In the genomic region with DNA sequence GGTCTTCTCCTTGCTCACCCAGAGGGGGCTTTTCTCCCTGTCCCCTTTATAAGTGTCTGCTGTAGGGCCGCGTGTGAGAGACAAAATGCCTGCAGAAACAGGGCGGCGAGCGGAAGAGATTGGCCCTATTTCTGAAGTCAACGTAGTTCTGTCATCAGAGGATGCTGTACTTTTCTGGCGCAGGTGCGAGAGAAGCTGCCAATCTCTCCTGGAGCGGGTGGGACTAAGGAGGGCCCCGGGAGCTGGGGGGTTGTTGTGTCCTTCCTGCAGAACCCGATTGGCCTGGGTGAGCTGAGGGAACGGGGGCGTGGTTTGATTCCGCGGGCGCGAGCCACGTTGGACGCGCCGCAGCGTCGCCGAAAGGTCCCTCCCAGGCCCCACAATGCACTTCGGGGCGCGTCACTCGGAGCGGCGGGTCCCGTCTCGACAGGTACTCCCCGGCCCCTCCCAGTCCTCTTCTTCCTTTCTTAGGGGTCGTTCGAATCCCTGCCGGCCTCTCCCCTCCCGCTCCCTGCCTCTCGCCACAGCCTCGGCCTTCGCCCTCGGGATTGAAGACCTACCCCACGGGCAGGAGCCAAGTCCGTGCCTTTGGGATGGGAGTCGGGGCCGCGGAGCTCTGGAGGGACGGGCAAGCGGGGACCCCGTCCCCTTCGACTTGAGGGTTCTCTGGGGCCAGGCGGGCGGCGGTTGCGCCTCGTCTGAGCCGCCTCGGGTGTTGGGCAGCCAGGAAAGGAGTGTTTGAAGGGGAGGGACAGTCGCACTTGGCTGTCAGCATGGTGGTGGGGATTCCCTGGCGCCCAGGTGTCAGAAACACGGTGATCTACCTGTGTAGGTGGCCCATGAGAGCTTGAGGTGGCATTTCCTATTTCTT, we compare ENCODE assay signal across 8 cellular contexts. TPM values are rescaled to one million over a fixed set of nuclear protein-coding genes. Genes with fewer than 3 reads are reported as not detected.
DNase-seq lines count a peak whose midpoint lies in the region; ATAC-seq and TF ChIP-seq lines count a peak whose summit lies in the region.

A gene with protein sequence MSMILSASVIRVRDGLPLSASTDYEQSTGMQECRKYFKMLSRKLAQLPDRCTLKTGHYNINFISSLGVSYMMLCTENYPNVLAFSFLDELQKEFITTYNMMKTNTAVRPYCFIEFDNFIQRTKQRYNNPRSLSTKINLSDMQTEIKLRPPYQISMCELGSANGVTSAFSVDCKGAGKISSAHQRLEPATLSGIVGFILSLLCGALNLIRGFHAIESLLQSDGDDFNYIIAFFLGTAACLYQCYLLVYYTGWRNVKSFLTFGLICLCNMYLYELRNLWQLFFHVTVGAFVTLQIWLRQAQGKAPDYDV (plus strand): TSS at position 387 of the 871 bp plus-strand sequence. CDS start 7,275 bp downstream, outside the sequence.

- TF ChIP-seq CTCF in GM13976 (IDR thresholded peaks at IDR 0.05; ENCODE audit: borderline replicate concordance, control extremely low read depth, extremely low read depth, insufficient read depth, missing control alignments) (no peak), left ventricle myocardium inferior (IDR thresholded peaks at IDR 0.05; ENCODE audit: borderline replicate concordance) (no peak), prostate gland (IDR thresholded peaks at IDR 0.05) (no peak)

- in situ Hi-C loops in GM13976 (cut with MboI; ENCODE audit: low sequenced_read_pairs, unreplicated experiment): no loop called here

- intact Hi-C loops in T-helper 1 cell treated with Interleukin-12 subunit alpha and Interleukin-12 subunit beta and Interleukin-4 antibody, amounts not matched to agents 30 ng/mL and 1 ng/mL, for 36 hours (cut with micrococcal nuclease): loop anchor here (1.0 to 10.0 kb wide), 12 partner anchors 135 to 1655 kb away; a partner anchor contains a TSS
- intact Hi-C loops in left ventricle myocardium inferior (cut with micrococcal nuclease): no loop called here
- intact Hi-C loops in prostate gland (cut with DNase I): no loop called here

- peak; percentile 75 for TF ChIP-seq POLR2A in prostate gland (IDR thresholded peaks at IDR 0.05)

- H3K4me1 ChIP-seq in left ventricle myocardium inferior: peaks cover 23% of the 10 kb centered on the region
- no peaks in the 10 kb centered on the region for H3K4me1 ChIP-seq in prostate gland (replicated peaks)
- H3K4me1 ChIP-seq in urinary bladder (ENCODE audit: insufficient read depth): no peaks in the 10 kb centered on the region

- H3K27me3 ChIP-seq in left ventricle myocardium inferior (ENCODE audit: low read depth) (no peaks in the 10 kb centered on the region), prostate gland (replicated peaks; ENCODE audit: insufficient read depth) (no peaks in the 10 kb centered on the region)

- peak; percentile 97 for ATAC-seq in HG02870 (IDR thresholded peaks at IDR 0.05; ENCODE audit: unreplicated experiment)

- H3K4me3 ChIP-seq in left ventricle myocardium inferior (peak within 1 kb of the TSS; percentile 97), prostate gland (peak within 1 kb of the TSS; percentile 83 to 94), urinary bladder (ENCODE audit: low read depth, low read length) (peak within 1 kb of the TSS; percentile 56)

- H3K27ac ChIP-seq in left ventricle myocardium inferior (replicated peaks) (peak within 1 kb of the TSS; percentile 84), prostate gland (peak within 1 kb of the TSS; percentile 90), urinary bladder (ENCODE audit: low read depth) (peak within 1 kb of the TSS; percentile 78)

- no peaks in the 10 kb centered on the region for H3K9me3 ChIP-seq in left ventricle myocardium inferior (replicated peaks)
- H3K9me3 ChIP-seq in prostate gland: no peaks in the 10 kb centered on the region

- WGBS in prostate gland: under 1% methylated on average over 45 of the region's 60 CpGs
- under 1% methylated on average over 60 of the region's 60 CpGs for WGBS in urinary bladder

- peak; percentile 95 for DNase-seq in GM13976 (ENCODE audit: low spot score)
- DNase-seq in NCI-H146 treated with DMSO at 0.1 percent for 48 hours (lab: John Stamatoyannopoulos, UW; ENCODE audit: unreplicated experiment): peak; percentile 99
- DNase-seq in amniotic stem cell (lab: John Stamatoyannopoulos, UW): peak; percentile 79
- DNase-seq in left ventricle myocardium inferior: peak; percentile 91
- peak; percentile 94 for DNase-seq in prostate gland (ENCODE audit: low spot score)

- H3K36me3 ChIP-seq in left ventricle myocardium inferior: no peaks in the 10 kb centered on the region
- H3K36me3 ChIP-seq in prostate gland: no peaks in the 10 kb centered on the region
- H3K36me3 ChIP-seq in urinary bladder (ENCODE audit: insufficient read depth): no peaks in the 10 kb centered on the region

RNA-seq across cellular contexts. Expression of the gene that starts here (rescaled TPM):
- total RNA-seq in T-helper 1 cell treated with Interleukin-12 subunit alpha and Interleukin-12 subunit beta and Interleukin-4 antibody, amounts not matched to agents 30 ng/mL and 1 ng/mL, for 36 hours: 18.5 and 18.8 TPM in 2 replicates
- total RNA-seq in left ventricle myocardium inferior (9.5 TPM), prostate gland (10 to 100 TPM; 26.8 to 34.9 TPM), urinary bladder (65.4 TPM)
- 13.9 TPM for polyA plus RNA-seq in urinary bladder

Comparison
In these comparisons a context has a peak if more than half of its experiments do, and no peak if none do; other contexts are left out.
1. Peak in every context shown above with its lines: DNase-seq, ATAC-seq, H3K4me3 ChIP-seq and H3K27ac ChIP-seq.